In genomic region chr19:3575949-3576673, GRCh38 we compare ENCODE assay signal across 13 cellular contexts. TPM values are rescaled to one million over a fixed set of nuclear protein-coding genes. Genes with fewer than 3 reads are reported as not detected.
A peak's percentile ranks its signal among the peaks of the same experiment; 100 is the strongest.
DNase-seq lines count a peak whose midpoint lies in the region; ATAC-seq and TF ChIP-seq lines count a peak whose summit lies in the region.
"Had no signal": no experiment of that assay in that cellular context is flagged by ENCODE, and none has a peak within 500 bp of the region (broad histone marks: within the 10 kb centered on the region; RNA-seq: fewer than 3 reads in every experiment).

No MANE protein-coding gene starts in this region.

- WGBS in IMR-90 (ENCODE audit: extremely low coverage in 2 of 2, insufficient read length in 1 of 2), 2 experiments: 90% methylated on average over 17 of the region's 29 CpGs; no CpG with 5 or more reads in 1 of the 2 experiments
- WGBS in ectodermal cell, 2 experiments: 66 to 67% methylated on average over 29 of the region's 29 CpGs
- WGBS in tibial nerve, 2 donors: 77 to 81% methylated on average over 29 of the region's 29 CpGs

- intact Hi-C loops in IMR-90 (cut with micrococcal nuclease) (no loop called here), mucosa of descending colon (cut with DNase I, micrococcal nuclease) (no loop called here)

- ATAC-seq in IMR-90 (ENCODE audit: low read depth) (no peak), mucosa of descending colon (no peak), GM18517 (IDR thresholded peaks at IDR 0.05; ENCODE audit: unreplicated experiment) (no peak), GM19397 (IDR thresholded peaks at IDR 0.05; ENCODE audit: unreplicated experiment) (no peak)
- ATAC-seq: body of pancreas; stimulated activated naive CD8-positive, alpha-beta T cell treated with anti-CD3 and anti-CD28 coated beads, Interleukin-15, Interleukin-2, amounts not matched to agents 100 U/mL and 50 U/mL, for 24 hours had no signal

- H3K36me3 ChIP-seq in IMR-90 (ENCODE audit: control insufficient read depth, insufficient read depth, low read length): peaks cover 15% of the 10 kb centered on the region; the same call in 1 of the 2 replicates
- H3K36me3 ChIP-seq in ectodermal cell (ENCODE audit: control insufficient read depth, insufficient read depth, low read length): no peaks in the 10 kb centered on the region
- no peaks in the 10 kb centered on the region for H3K36me3 ChIP-seq in mucosa of descending colon (ENCODE audit: low read depth)
- peaks cover 0 to 33% (median 2%) of the 10 kb centered on the region in 3 donors for H3K36me3 ChIP-seq in tibial nerve

- TF ChIP-seq RAD21 in IMR-90 (IDR thresholded peaks at IDR 0.05; ENCODE audit: low read length): no peak

- no peak overlapping the region for H4K91ac ChIP-seq in IMR-90 (ENCODE audit: insufficient read depth, low read depth, low read length)

- no peak overlapping the region for H4K5ac ChIP-seq in IMR-90 (ENCODE audit: low read depth, low read length)

- no peak overlapping the region for H4K8ac ChIP-seq in IMR-90 (ENCODE audit: low read depth in 2 of 2, low read length in 2 of 2)

- H3K27ac ChIP-seq in IMR-90 (ENCODE audit: insufficient read depth, low read length) (no peak overlapping the region), ectodermal cell (ENCODE audit: insufficient read depth, low read depth, low read length, poor library complexity, severe bottlenecking) (no peak overlapping the region), tibial nerve (peak overlapping the region in 3 of 4 donors; percentile 57 to 82 (median 80))
- H3K27ac ChIP-seq: body of pancreas had no signal

- no peak for TF ChIP-seq EP300 in tibial nerve (IDR thresholded peaks at IDR 0.05)

- peaks cover 15% of the 10 kb centered on the region; the same call in 1 of the 2 replicates for H4K20me1 ChIP-seq in IMR-90 (ENCODE audit: insufficient read depth, low read length)

- no peak overlapping the region for H2BK15ac ChIP-seq in IMR-90 (ENCODE audit: low read depth, low read length)

- H3K4me3 ChIP-seq in IMR-90 (ENCODE audit: insufficient read depth, low read depth, low read length): no peak overlapping the region
- peak overlapping the region; percentile 47 for H3K4me3 ChIP-seq in ectodermal cell (ENCODE audit: insufficient read depth, low read depth, low read length)
- no peak overlapping the region for H3K4me3 ChIP-seq in mucosa of descending colon
- peak overlapping the region in 3 of 4 donors; percentile 10 to 40 (median 26) for H3K4me3 ChIP-seq in tibial nerve
- H3K4me3 ChIP-seq: body of pancreas had no signal

- in situ Hi-C loops in IMR-90 (cut with MboI; ENCODE audit: low sequenced_read_pairs): no loop called here

- H2BK120ac ChIP-seq in IMR-90 (ENCODE audit: low read depth, low read length): no peak overlapping the region

- H3K23ac ChIP-seq in IMR-90 (ENCODE audit: low read depth, low read length): no peak overlapping the region

- H2AK5ac ChIP-seq in IMR-90 (ENCODE audit: low read depth, low read length): 0 out of 2 replicates have a peak overlapping the region, but pooled peaks have one; percentile 17

- POLR2A ChIA-PET in IMR-90 (lab: Charles Lee; ENCODE audit: unreplicated experiment): no interaction called here

- no peak overlapping the region for H3K4ac ChIP-seq in IMR-90 (ENCODE audit: low read depth, low read length)

- H2AK9ac ChIP-seq in IMR-90 (replicated peaks; ENCODE audit: low read depth, low read length, poor library complexity): peak overlapping the region; percentile 70

- no peak overlapping the region for H3K4me2 ChIP-seq in IMR-90 (ENCODE audit: low read depth, low read length)

- dilution Hi-C loops in IMR-90 (cut with HindIII; ENCODE audit: low sequenced_read_pairs, unreplicated experiment): no loop called here

- DNase-seq in IMR-90 (no peak), mucosa of descending colon (peak in 2 of 3 donors; percentile 32 to 61), tibial nerve (ENCODE audit: low spot score in 2 of 2) (no peak), glomerular visceral epithelial cell (ENCODE audit: extremely low spot score) (no peak)
- DNase-seq: DMS 273 treated with DMSO at 0.1 percent for 48 hours; NCI-H187 treated with DMSO at 0.1 percent for 48 hours; stimulated activated CD4-positive, alpha-beta T cell treated with anti-CD3 and anti-CD28 coated beads, Interleukin-1b, Interleukin-23, amount 100 ng/mL, for 48 hours; stimulated activated naive CD8-positive, alpha-beta T cell treated with anti-CD3 and anti-CD28 coated beads, Interleukin-15, Interleukin-2, amounts not matched to agents 100 U/mL and 50 U/mL, for 24 hours had no signal

- H3K9ac ChIP-seq in IMR-90 (ENCODE audit: low read depth, low read length): no peak overlapping the region

- no peak overlapping the region for H3K14ac ChIP-seq in IMR-90 (replicated peaks; ENCODE audit: low read depth, low read length)

- no peak overlapping the region for H3K18ac ChIP-seq in IMR-90 (ENCODE audit: low read depth, low read length)

- H3K27me3 ChIP-seq in IMR-90 (ENCODE audit: control insufficient read depth, insufficient read depth, low read length) (no peaks in the 10 kb centered on the region), ectodermal cell (ENCODE audit: control insufficient read depth, insufficient read depth, low read length, poor library complexity, severe bottlenecking) (peaks cover 30% of the 10 kb centered on the region), tibial nerve (no peaks in the 10 kb centered on the region)
- H3K27me3 ChIP-seq: body of pancreas had no signal

- H3K9me3 ChIP-seq in IMR-90 (ENCODE audit: control insufficient read depth, insufficient read depth, low read length) (no peaks in the 10 kb centered on the region), ectodermal cell (ENCODE audit: control insufficient read depth, low read length) (no peaks in the 10 kb centered on the region), mucosa of descending colon (no peaks in the 10 kb centered on the region), tibial nerve (no peaks in the 10 kb centered on the region)
- H3K9me3 ChIP-seq: body of pancreas had no signal

- no peak for TF ChIP-seq POLR2A in IMR-90 (IDR thresholded peaks at IDR 0.05; ENCODE audit: low read depth, low read length)
- no peak for TF ChIP-seq POLR2A in tibial nerve (IDR thresholded peaks at IDR 0.05)

- no peak overlapping the region for H3K56ac ChIP-seq in IMR-90 (ENCODE audit: extremely low read depth, insufficient read depth, low read length)

- H3K4me1 ChIP-seq in IMR-90 (ENCODE audit: control insufficient read depth, insufficient read depth, low read length) (peaks cover 5% of the 10 kb centered on the region), ectodermal cell (ENCODE audit: control insufficient read depth, insufficient read depth, low read length) (peaks cover 9% of the 10 kb centered on the region), mucosa of descending colon (ENCODE audit: low read depth) (peaks cover 30% of the 10 kb centered on the region), tibial nerve (peaks cover 0 to 66% (median 20%) of the 10 kb centered on the region in 4 donors)

- peaks cover 7 to 22% of the 10 kb centered on the region in 2 experiments; a peak in 3 of 4 replicates for H3K79me1 ChIP-seq in IMR-90 (ENCODE audit: low read depth in 1 of 2, low read length in 2 of 2)

- H2BK5ac ChIP-seq in IMR-90 (ENCODE audit: low read depth, low read length, poor library complexity, severe bottlenecking): no peak overlapping the region

- no TSS peak for BruUV-seq in IMR-90 (replicated peaks; lab: Mats Ljungman, UMichigan)

- no peak overlapping the region for H2BK20ac ChIP-seq in IMR-90 (ENCODE audit: low read depth, low read length)

- CTCF ChIA-PET in IMR-90 (lab: Yijun Ruan, JAX): no interaction called here

- H3K9me1 ChIP-seq in IMR-90 (ENCODE audit: insufficient read depth, low read length): peaks cover 13% of the 10 kb centered on the region

- no peak for TF ChIP-seq CTCF in IMR-90 (conservative IDR thresholded peaks at IDR 0.05; ENCODE audit: low read depth, low read length)
- TF ChIP-seq CTCF in mucosa of descending colon (IDR thresholded peaks at IDR 0.05): no peak
- TF ChIP-seq CTCF in tibial nerve (IDR thresholded peaks at IDR 0.05): no peak

- H2AFZ ChIP-seq in IMR-90 (replicated peaks; ENCODE audit: low read length, poor library complexity): no peak overlapping the region

RNA-seq across cellular contexts. Expression of gene HMG20B, which starts 3.4 kb away (rescaled TPM):
- 57.5 and 59.4 TPM in 2 replicates for total RNA-seq in IMR-90 (2012; rRNA removed)
- 63.8 and 76.9 TPM in 2 replicates for polyA plus RNA-seq in IMR-90 (2012; rRNA removed)
- polyA plus RNA-seq in IMR-90 (2012; cell fraction: cytosol; rRNA removed): 51.1 and 68.0 TPM in 2 replicates
- polyA plus RNA-seq in IMR-90 (2012; cell fraction: nucleus; rRNA removed; ENCODE audit: low replicate concordance): 196 and 342 TPM in 2 replicates
- polyA plus RNA-seq in ectodermal cell (2013, experiment 1 of 4): 80.1 TPM
- 72.3 TPM for polyA plus RNA-seq in ectodermal cell (2013, experiment 2 of 4)
- polyA plus RNA-seq in ectodermal cell (2013, experiment 3 of 4): 87.0 TPM
- polyA plus RNA-seq in ectodermal cell (2013, experiment 4 of 4): 91.8 TPM
- 10 to 100 TPM; 79.9 to 81.9 (median 81.4) TPM for total RNA-seq in mucosa of descending colon
- 100 to 1,000 TPM in 3 of 4 donors, 10 to 100 TPM in 1; 94.0 to 181 (median 153) TPM for total RNA-seq in tibial nerve

RNA-seq across cellular contexts. Expression of gene GIPC3, which starts 9.2 kb away (rescaled TPM):
- total RNA-seq in IMR-90 (2012; rRNA removed): under 0.01 TPM in 2 replicates
- 0.36 and 0.42 TPM in 2 replicates for polyA plus RNA-seq in IMR-90 (2012; rRNA removed)
- polyA plus RNA-seq in IMR-90 (2012; cell fraction: cytosol; rRNA removed): 0.15 and 0.29 TPM in 2 replicates
- polyA plus RNA-seq in IMR-90 (2012; cell fraction: nucleus; rRNA removed; ENCODE audit: low replicate concordance): 2.3 and 2.5 TPM in 2 replicates
- 0.30 TPM for polyA plus RNA-seq in ectodermal cell (2013, experiment 1 of 4)
- 0.25 TPM for polyA plus RNA-seq in ectodermal cell (2013, experiment 2 of 4)
- polyA plus RNA-seq in ectodermal cell (2013, experiment 3 of 4): 0.32 TPM
- 0.32 TPM for polyA plus RNA-seq in ectodermal cell (2013, experiment 4 of 4)
- 1 to 10 TPM in 1 of 3 donors, under 1 TPM in 2; 0.34 to 1.1 (median 0.58) TPM for total RNA-seq in mucosa of descending colon
- 1 to 10 TPM in 2 of 4 donors, under 1 TPM in 2; 0.21 to 2.4 (median 1.1) TPM for total RNA-seq in tibial nerve

RNA-seq across cellular contexts. Expression of gene MFSD12, which starts 18.7 kb away (rescaled TPM):
- total RNA-seq in IMR-90 (2012; rRNA removed): 20.4 and 25.0 TPM in 2 replicates
- polyA plus RNA-seq in IMR-90 (2012; rRNA removed): 77.2 and 85.1 TPM in 2 replicates
- 78.7 and 92.2 TPM in 2 replicates for polyA plus RNA-seq in IMR-90 (2012; cell fraction: cytosol; rRNA removed)
- polyA plus RNA-seq in IMR-90 (2012; cell fraction: nucleus; rRNA removed; ENCODE audit: low replicate concordance): 159 and 406 TPM in 2 replicates
- 55.7 TPM for polyA plus RNA-seq in ectodermal cell (2013, experiment 1 of 4)
- polyA plus RNA-seq in ectodermal cell (2013, experiment 2 of 4): 53.6 TPM
- 42.2 TPM for polyA plus RNA-seq in ectodermal cell (2013, experiment 3 of 4)
- 43.2 TPM for polyA plus RNA-seq in ectodermal cell (2013, experiment 4 of 4)
- total RNA-seq in mucosa of descending colon: 10 to 100 TPM; 25.0 to 43.6 (median 36.8) TPM
- 100 to 1,000 TPM in 1 of 4 donors, 10 to 100 TPM in 3; 45.7 to 108 (median 62.8) TPM for total RNA-seq in tibial nerve

RNA-seq across cellular contexts. Expression of gene TBXA2R, which starts 30.6 kb away (rescaled TPM):
- total RNA-seq in IMR-90 (2012; rRNA removed): 0.28 and 0.36 TPM in 2 replicates
- polyA plus RNA-seq in IMR-90 (2012; rRNA removed): 2.3 and 3.6 TPM in 2 replicates
- 2.4 and 4.4 TPM in 2 replicates for polyA plus RNA-seq in IMR-90 (2012; cell fraction: cytosol; rRNA removed)
- 1.2 and 4.5 TPM in 2 replicates for polyA plus RNA-seq in IMR-90 (2012; cell fraction: nucleus; rRNA removed; ENCODE audit: low replicate concordance)
- not detected for polyA plus RNA-seq in ectodermal cell (2013, experiment 1 of 4)
- 0.46 TPM for polyA plus RNA-seq in ectodermal cell (2013, experiment 2 of 4)
- 0.21 TPM for polyA plus RNA-seq in ectodermal cell (2013, experiment 3 of 4)
- polyA plus RNA-seq in ectodermal cell (2013, experiment 4 of 4): 0.20 TPM
- total RNA-seq in mucosa of descending colon: 1 to 10 TPM in 2 of 3 donors, under 1 TPM in 1; 0.72 to 2.3 (median 1.1) TPM
- total RNA-seq in tibial nerve: 10 to 100 TPM in 1 of 4 donors, 1 to 10 TPM in 3; 4.4 to 11.4 (median 7.2) TPM

RNA-seq across cellular contexts. Expression of gene TEKTIP1, which starts 37.1 kb away (rescaled TPM):
- not detected in 2 replicates for total RNA-seq in IMR-90 (2012; rRNA removed)
- polyA plus RNA-seq in IMR-90 (2012; rRNA removed): not detected in 2 replicates
- polyA plus RNA-seq in IMR-90 (2012; cell fraction: cytosol; rRNA removed): not detected in 2 replicates
- 0.36 and 0.60 TPM in 2 replicates for polyA plus RNA-seq in IMR-90 (2012; cell fraction: nucleus; rRNA removed; ENCODE audit: low replicate concordance)
- polyA plus RNA-seq in ectodermal cell (2013, experiment 1 of 4): 0.69 TPM
- 0.64 TPM for polyA plus RNA-seq in ectodermal cell (2013, experiment 2 of 4)
- 0.64 TPM for polyA plus RNA-seq in ectodermal cell (2013, experiment 3 of 4)
- not detected for polyA plus RNA-seq in ectodermal cell (2013, experiment 4 of 4)
- 1 to 10 TPM; 3.2 to 6.0 (median 3.4) TPM for total RNA-seq in mucosa of descending colon
- total RNA-seq in tibial nerve: 1 to 10 TPM in 1 of 4 donors, not detected in 3; 2.4 TPM
- total RNA-seq: myocyte had no signal

Comparison
In these comparisons a context has a peak if more than half of its experiments do, and no peak if none do; other contexts are left out.
1. DNase-seq: peak in mucosa of descending colon (2 of 3); none in IMR-90 (single experiment), tibial nerve (0 of 2) and glomerular visceral epithelial cell (single experiment).
2. H3K27ac ChIP-seq: peak in tibial nerve (3 of 4); none in IMR-90 (single experiment) and ectodermal cell (single experiment).
3. H3K4me3 ChIP-seq: peak in ectodermal cell (single experiment) and tibial nerve (3 of 4); none in IMR-90 (single experiment) and mucosa of descending colon (single experiment).